12 cellular contexts compared by ENCODE assay signal in genomic region chr18:57743008-57743407, GRCh38.
A peak's percentile ranks its signal among the peaks of the same experiment; 100 is the strongest.
DNase-seq lines count a peak whose midpoint lies in the region; ATAC-seq and TF ChIP-seq lines count a peak whose summit lies in the region.
"Had no signal": no experiment of that assay in that cellular context is flagged by ENCODE, and none has a peak within 500 bp of the region (broad histone marks: within the 10 kb centered on the region; RNA-seq: fewer than 3 reads in every experiment).

No MANE protein-coding gene starts in this region.

- H3K4me1 ChIP-seq in hepatocyte (ENCODE audit: insufficient read depth) (peaks cover 14% of the 10 kb centered on the region), tibial artery (peaks cover 0 to 78% (median 22%) of the 10 kb centered on the region in 4 donors)
- H3K4me1 ChIP-seq: SJCRH30 had no signal

- no peak for ATAC-seq in GM18868 (IDR thresholded peaks at IDR 0.05; ENCODE audit: unreplicated experiment)

- H3K4me3 ChIP-seq in astrocyte of the cerebellum (ENCODE audit: low read depth, low read length) (no peak overlapping the region), hepatocyte (no peak overlapping the region), tibial artery (no peak overlapping the region)
- H3K4me3 ChIP-seq: SJCRH30, thyroid gland had no signal

- no peak overlapping the region for H2AFZ ChIP-seq in hepatocyte

- intact Hi-C loops in tibial artery (cut with DNase I; ENCODE audit: low total_unique reads): no loop called here

- H3K4me2 ChIP-seq in hepatocyte: no peak overlapping the region

- no peaks in the 10 kb centered on the region for H3K9me2 ChIP-seq in hepatocyte (replicated peaks; ENCODE audit: insufficient read depth)

- 93% methylated on average over 3 of the region's 3 CpGs for WGBS in hepatocyte (ENCODE audit: low lambda C conversion rate, missing lambda C conversion rate)

- DNase-seq in NCI-H748 (lab: John Stamatoyannopoulos, UW; ENCODE audit: unreplicated experiment) (peak; percentile 12), NCI-H748 treated with DMSO at 0.1 percent for 48 hours (lab: John Stamatoyannopoulos, UW) (no peak), astrocyte of the cerebellum (ENCODE audit: low read depth) (peak; percentile 53), hepatocyte (ENCODE audit: low spot score) (no peak), tibial artery (no peak), substantia nigra (lab: John Stamatoyannopoulos, UW) (no peak), NCI-H510A (lab: John Stamatoyannopoulos, UW) (no peak)
- DNase-seq: activated CD4-positive, alpha-beta memory T cell treated with anti-CD3 and anti-CD28 coated beads for 36 hours; SJCRH30; stimulated activated CD4-positive, alpha-beta T cell treated with anti-CD3 and anti-CD28 coated beads, Interleukin-2, amount 100 ng/mL, for 48 hours; thyroid gland had no signal

- H3K27me3 ChIP-seq in hepatocyte: no peaks in the 10 kb centered on the region
- H3K27me3 ChIP-seq in tibial artery: no peaks in the 10 kb centered on the region
- H3K27me3 ChIP-seq: SJCRH30, thyroid gland had no signal

- TF ChIP-seq CTCF in astrocyte of the cerebellum (IDR thresholded peaks at IDR 0.05; ENCODE audit: low read depth, low read length, missing control alignments) (no peak), hepatocyte (IDR thresholded peaks at IDR 0.05; ENCODE audit: poor library complexity) (no peak), tibial artery (IDR thresholded peaks at IDR 0.05) (no peak)

- H3K36me3 ChIP-seq in hepatocyte (replicated peaks; ENCODE audit: insufficient read depth, low read depth) (no peaks in the 10 kb centered on the region), tibial artery (peaks cover 0 to 9% (median 0%) of the 10 kb centered on the region in 3 donors)
- H3K36me3 ChIP-seq: SJCRH30, thyroid gland had no signal

- H3K9me3 ChIP-seq in hepatocyte (ENCODE audit: low read depth) (no peaks in the 10 kb centered on the region), tibial artery (no peaks in the 10 kb centered on the region)
- H3K9me3 ChIP-seq: SJCRH30, thyroid gland had no signal

- H3K27ac ChIP-seq in hepatocyte (peak overlapping the region; percentile 6), tibial artery (peak overlapping the region; percentile 64 to 69), substantia nigra (ENCODE audit: low read depth, low read length, poor library complexity, severe bottlenecking) (no peak overlapping the region)
- H3K27ac ChIP-seq: SJCRH30 had no signal

- H3K79me2 ChIP-seq in hepatocyte: peaks cover 73% of the 10 kb centered on the region

- in situ Hi-C loops in astrocyte of the cerebellum (cut with HindIII; ENCODE audit: low sequenced_read_pairs): no loop called here

- H4K20me1 ChIP-seq in hepatocyte (ENCODE audit: insufficient read depth, poor library complexity, severe bottlenecking): no peaks in the 10 kb centered on the region

Comparison
In these comparisons a context has a peak if more than half of its experiments do, and no peak if none do; other contexts are left out.
1. DNase-seq: peak in NCI-H748 (single experiment) and astrocyte of the cerebellum (single experiment); none in NCI-H748 treated with DMSO at 0.1 percent for 48 hours (single experiment), hepatocyte (single experiment), tibial artery (0 of 2), substantia nigra (0 of 49) and NCI-H510A (single experiment).